In genomic region chr18:25164837-25165791, GRCh38 we compare ENCODE assay signal across 8 cellular contexts.
DNase-seq lines count a peak whose midpoint lies in the region; ATAC-seq lines count a peak whose summit lies in the region.

No MANE protein-coding gene starts in this region.

- no peaks in the 10 kb centered on the region for H3K27me3 ChIP-seq in mononuclear cell (ENCODE audit: insufficient read depth, low read length)

- in situ Hi-C loops in G401 (cut with HindIII; ENCODE audit: low sequenced_read_pairs), result no loop called here

- H3K4me3 ChIP-seq in mononuclear cell (ENCODE audit: low read length), result peak overlapping the region; percentile 19

- peak; percentile 90 for ATAC-seq in GM19468 (IDR thresholded peaks at IDR 0.05; ENCODE audit: extremely low read depth, unreplicated experiment)
- ATAC-seq in HG03520 (IDR thresholded peaks at IDR 0.05; ENCODE audit: unreplicated experiment), result peak; percentile 93

- no peaks in the 10 kb centered on the region for H3K9me3 ChIP-seq in mononuclear cell (ENCODE audit: low read depth, low read length)

- peaks cover 13% of the 10 kb centered on the region for H3K4me1 ChIP-seq in mononuclear cell (ENCODE audit: insufficient read depth, low read length)

- peak; percentile 69 for DNase-seq in G401 (ENCODE audit: low spot score)
- peak; percentile 57 for DNase-seq in brain pericyte (ENCODE audit: low read depth, low spot score)
- no peak for DNase-seq in hypothalamus (lab: John Stamatoyannopoulos, UW)
- no peak for DNase-seq in NCI-H345 (lab: John Stamatoyannopoulos, UW)
- DNase-seq in stimulated activated CD8-positive, alpha-beta memory T cell treated with anti-CD3 and anti-CD28 coated beads, Interleukin-4, amount 100 ng/mL, for 48 hours, result no peak

Comparison
In these comparisons a context has a peak if more than half of its experiments do, and no peak if none do; other contexts are left out.
1. DNase-seq: peak in G401 (single experiment) and brain pericyte (single experiment); none in hypothalamus (0 of 51), NCI-H345 (single experiment) and stimulated activated CD8-positive, alpha-beta memory T cell treated with anti-CD3 and anti-CD28 coated beads, Interleukin-4, amount 100 ng/mL, for 48 hours (single experiment).